Comparison of ENCODE assay signal across 20 cellular contexts in the genomic region with DNA sequence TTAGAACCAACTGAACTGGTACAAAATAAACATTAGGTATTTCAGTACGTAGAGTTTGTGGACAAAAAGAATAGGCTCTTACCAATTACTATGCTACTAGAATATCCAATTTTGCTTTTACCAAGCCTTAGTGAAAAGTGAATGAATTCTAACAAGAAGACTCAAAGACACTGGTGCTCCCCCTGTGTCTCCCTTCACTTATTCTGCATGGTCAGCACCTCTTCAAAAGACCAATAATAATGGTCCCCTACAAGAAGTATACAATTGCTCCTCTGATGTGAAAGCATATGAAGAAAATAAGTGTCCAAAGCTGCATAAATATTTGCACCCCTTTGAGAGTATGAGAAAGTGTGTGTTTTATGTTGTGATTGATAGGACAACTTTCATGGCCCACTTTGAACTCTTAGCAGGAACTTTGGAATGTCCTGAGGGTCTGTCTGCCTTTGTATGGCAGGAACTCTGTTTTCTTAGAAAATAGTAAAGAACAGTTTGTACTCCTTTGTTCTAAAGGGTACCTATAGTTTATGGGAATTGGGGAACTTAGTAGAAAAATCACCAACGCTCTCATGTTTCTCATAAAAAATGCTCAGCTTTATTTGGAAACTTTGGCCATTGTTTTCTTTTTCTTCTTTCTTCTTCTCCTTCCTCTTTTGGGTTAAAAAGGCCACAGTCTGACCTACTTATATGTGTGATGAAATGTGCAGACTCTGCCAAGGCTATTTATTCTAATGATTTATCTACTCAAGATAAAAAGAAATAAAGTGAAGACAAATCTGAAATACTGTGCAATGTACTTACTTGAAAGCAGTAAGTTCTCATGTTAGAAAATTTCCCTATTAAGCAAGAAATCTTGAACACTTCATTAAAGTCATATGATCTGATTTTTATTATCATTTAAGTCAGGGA.
DNase-seq lines count a peak whose midpoint lies in the region; ATAC-seq, FAIRE-seq and TF ChIP-seq lines count a peak whose summit lies in the region.
"Had no signal": no experiment of that assay in that cellular context is flagged by ENCODE, and none has a peak within 500 bp of the region (broad histone marks: within the 10 kb centered on the region; RNA-seq: fewer than 3 reads in every experiment).

No MANE protein-coding gene starts in this region.

- peak; percentile 46 for DNase-seq in MV-4-11 (lab: John Stamatoyannopoulos, UW)
- DNase-seq in mesothelial cell of epicardium (ENCODE audit: low spot score in 2 of 2, unreplicated experiment in 2 of 2), result no peak
- DNase-seq in DMS53 treated with DMSO at 0.1 percent for 48 hours (lab: John Stamatoyannopoulos, UW; ENCODE audit: unreplicated experiment), result no peak
- DNase-seq in natural killer cell, result no peak
- no peak for DNase-seq in posterior cingulate gyrus
- DNase-seq in esophagus squamous epithelium (lab: John Stamatoyannopoulos, UW), result no peak
- DNase-seq: activated CD4-positive, alpha-beta T cell treated with anti-CD3 and anti-CD28 coated beads for 4 hours; activated naive CD4-positive, alpha-beta T cell treated with anti-CD3 and anti-CD28 coated beads, Interleukin-2, amount 10 ng/mL, durations not matched to agents 7 days and 5 days; activated T-cell treated with anti-CD3 and anti-CD28 coated beads for 4 hours; brain microvascular endothelial cell; effector CD8-positive, alpha-beta T cell; foreskin keratinocyte; NCI-H1105; NCI-H2171 treated with DMSO at 0.1 percent for 48 hours; SIG-M5; small intestine; upper lobe of right lung had no signal

- H3K4me1 ChIP-seq in ACC112 (ENCODE audit: control insufficient read depth, insufficient read depth, low read length, unreplicated experiment) (peaks cover 13% of the 10 kb centered on the region), esophagus squamous epithelium (no peaks in the 10 kb centered on the region)
- H3K4me1 ChIP-seq: upper lobe of right lung had no signal

- peak overlapping the region; percentile 66 for H3K4me3 ChIP-seq in ACC112 (ENCODE audit: low read depth, low read length)
- no peak overlapping the region for H3K4me3 ChIP-seq in esophagus squamous epithelium
- H3K4me3 ChIP-seq: upper lobe of right lung had no signal

- H3K27ac ChIP-seq in ACC112 (ENCODE audit: low read depth, low read length) (no peak overlapping the region), esophagus squamous epithelium (no peak overlapping the region)
- H3K27ac ChIP-seq: brain microvascular endothelial cell, foreskin keratinocyte, upper lobe of right lung had no signal

- peak overlapping the region; percentile 52 for H2AFZ ChIP-seq in ACC112 (ENCODE audit: low read length, unreplicated experiment)

- no peak for TF ChIP-seq CTCF in mesothelial cell of epicardium (IDR thresholded peaks at IDR 0.05; ENCODE audit: unreplicated experiment)
- no peak for TF ChIP-seq CTCF in natural killer cell (IDR thresholded peaks at IDR 0.05)
- no peak for TF ChIP-seq CTCF in esophagus squamous epithelium (IDR thresholded peaks at IDR 0.05)

- 62 to 67% methylated on average over 2 of the region's 2 CpGs for WGBS in esophagus squamous epithelium, 2 donors

- intact Hi-C loops in natural killer cell (cut with micrococcal nuclease) (no loop called here), posterior cingulate gyrus (cut with DNase I) (no loop called here), esophagus squamous epithelium (cut with DNase I) (no loop called here)

- H3K36me3 ChIP-seq in ACC112 (ENCODE audit: insufficient read depth, low read length) (no peaks in the 10 kb centered on the region), esophagus squamous epithelium (no peaks in the 10 kb centered on the region)
- H3K36me3 ChIP-seq: brain microvascular endothelial cell, upper lobe of right lung had no signal

- H3K27me3 ChIP-seq in ACC112 (ENCODE audit: insufficient read depth, low read length), result no peaks in the 10 kb centered on the region
- H3K27me3 ChIP-seq in esophagus squamous epithelium, result no peaks in the 10 kb centered on the region
- H3K27me3 ChIP-seq: brain microvascular endothelial cell, foreskin keratinocyte, upper lobe of right lung had no signal

- FAIRE-seq in endometrium (lab: Jason Lieb, UNC), result peak; percentile 61

- H3K27ac Mint-ChIP-seq in mesothelial cell of epicardium (peak overlapping the region; percentile 92), natural killer cell (no peak overlapping the region)
- H3K27ac Mint-ChIP-seq: activated naive CD4-positive, alpha-beta T cell treated with anti-CD3 and anti-CD28 coated beads, Interleukin-2, amount 10 ng/mL, durations not matched to agents 7 days and 5 days; IgD-negative memory B cell had no signal

- peaks cover 10% of the 10 kb centered on the region for H3K9me3 Mint-ChIP-seq in mesothelial cell of epicardium
- H3K9me3 Mint-ChIP-seq in natural killer cell, result no peaks in the 10 kb centered on the region
- H3K9me3 Mint-ChIP-seq: activated naive CD4-positive, alpha-beta T cell treated with anti-CD3 and anti-CD28 coated beads, Interleukin-2, amount 10 ng/mL, durations not matched to agents 7 days and 5 days; IgD-negative memory B cell had no signal

- H3K4me3 Mint-ChIP-seq in mesothelial cell of epicardium (no peak overlapping the region), natural killer cell (no peak overlapping the region)
- H3K4me3 Mint-ChIP-seq: activated naive CD4-positive, alpha-beta T cell treated with anti-CD3 and anti-CD28 coated beads, Interleukin-2, amount 10 ng/mL, durations not matched to agents 7 days and 5 days had no signal

- H3K4me1 Mint-ChIP-seq in mesothelial cell of epicardium (peaks cover 18% of the 10 kb centered on the region), natural killer cell (no peaks in the 10 kb centered on the region)
- H3K4me1 Mint-ChIP-seq: activated naive CD4-positive, alpha-beta T cell treated with anti-CD3 and anti-CD28 coated beads, Interleukin-2, amount 10 ng/mL, durations not matched to agents 7 days and 5 days had no signal

- peaks cover 7% of the 10 kb centered on the region for H3K36me3 Mint-ChIP-seq in mesothelial cell of epicardium
- no peaks in the 10 kb centered on the region for H3K36me3 Mint-ChIP-seq in natural killer cell
- H3K36me3 Mint-ChIP-seq: activated naive CD4-positive, alpha-beta T cell treated with anti-CD3 and anti-CD28 coated beads, Interleukin-2, amount 10 ng/mL, durations not matched to agents 7 days and 5 days; IgD-negative memory B cell had no signal

- no peak for ATAC-seq in natural killer cell
- ATAC-seq: foreskin keratinocyte, upper lobe of right lung had no signal

- no peaks in the 10 kb centered on the region for H3K9me3 ChIP-seq in esophagus squamous epithelium
- H3K9me3 ChIP-seq: upper lobe of right lung had no signal

- H3K27me3 Mint-ChIP-seq in mesothelial cell of epicardium (ENCODE audit: low read depth), result no peaks in the 10 kb centered on the region
- H3K27me3 Mint-ChIP-seq in natural killer cell (ENCODE audit: low read depth in 2 of 2), result peaks cover 8 to 21% of the 10 kb centered on the region in 2 donors

- H3K79me2 ChIP-seq in ACC112 (ENCODE audit: control insufficient read depth, insufficient read depth, low read length, unreplicated experiment), result no peaks in the 10 kb centered on the region

- TF ChIP-seq POLR2A in esophagus squamous epithelium (IDR thresholded peaks at IDR 0.05), result no peak
